ENCODE assay signal across 25 cellular contexts in genomic region chr3:132537297-132537696, GRCh38. TPM values are rescaled to one million over a fixed set of nuclear protein-coding genes. Genes with fewer than 3 reads are reported as not detected.
DNase-seq lines count a peak whose midpoint lies in the region; ATAC-seq, FAIRE-seq and TF ChIP-seq lines count a peak whose summit lies in the region.
"Had no signal": no experiment of that assay in that cellular context is flagged by ENCODE, and none has a peak within 500 bp of the region (broad histone marks: within the 10 kb centered on the region; RNA-seq: fewer than 3 reads in every experiment).

No MANE protein-coding gene starts in this region.

- DNase-seq in AG04450 (ENCODE audit: low read depth, low spot score) (no peak), GM23338 (ENCODE audit: low spot score) (no peak), fibroblast of mammary gland (ENCODE audit: low read depth) (no peak), NCI-H1105 treated with DMSO at 0.1 percent for 48 hours (lab: John Stamatoyannopoulos, UW) (no peak), HEK293T (ENCODE audit: extremely low spot score) (no peak), small intestine (no peak)
- DNase-seq: activated effector memory CD4-positive, alpha-beta T cell treated with anti-CD3 and anti-CD28 coated beads, Interleukin-2, amount 50 U/mL, for 16 hours; amygdala; CD8-positive, alpha-beta memory T cell; effector CD8-positive, alpha-beta T cell; esophagus squamous epithelium; glutamatergic neuron; left colon; natural killer cell; NCI-H1105; NCI-H2081 treated with DMSO at 0.1 percent for 48 hours; NCI-H510A; posterior cingulate gyrus; sigmoid colon; stimulated activated naive CD4-positive, alpha-beta T cell; T1000 had no signal

- H3K9me3 ChIP-seq in AG04450 (ENCODE audit: control insufficient read depth, insufficient read depth, low read length) (no peaks in the 10 kb centered on the region), small intestine (ENCODE audit: control insufficient read depth, low read depth) (no peaks in the 10 kb centered on the region)
- H3K9me3 ChIP-seq: esophagus squamous epithelium, sigmoid colon, tibial nerve had no signal

- H3K4me1 ChIP-seq in GM23338 (ENCODE audit: insufficient read depth) (no peaks in the 10 kb centered on the region), small intestine (ENCODE audit: control insufficient read depth in 2 of 2, insufficient read depth in 1 of 2, low read depth in 1 of 2, low read length in 1 of 2) (no peaks in the 10 kb centered on the region)

- H3K79me2 ChIP-seq in GM23338 (replicated peaks; ENCODE audit: insufficient read depth) = no peaks in the 10 kb centered on the region

- no peak for ATAC-seq in GM23338
- no peak for ATAC-seq in HG03139 (IDR thresholded peaks at IDR 0.05; ENCODE audit: unreplicated experiment)
- ATAC-seq: natural killer cell had no signal

- no peaks in the 10 kb centered on the region for H4K20me1 ChIP-seq in GM23338 (replicated peaks; ENCODE audit: insufficient read depth)

- no peak overlapping the region for H3K4me3 Mint-ChIP-seq in GM23338
- H3K4me3 Mint-ChIP-seq: CD8-positive, alpha-beta memory T cell; natural killer cell had no signal

- peaks cover 22% of the 10 kb centered on the region for H3K36me3 Mint-ChIP-seq in GM23338 (ENCODE audit: low read depth)

- no peak overlapping the region for H2AFZ ChIP-seq in GM23338

- no peaks in the 10 kb centered on the region for H3K36me3 ChIP-seq in GM23338 (ENCODE audit: insufficient read depth)
- peaks cover 0 to 7% of the 10 kb centered on the region in 2 donors for H3K36me3 ChIP-seq in small intestine (ENCODE audit: control insufficient read depth in 2 of 2, insufficient read depth in 2 of 2, low read length in 2 of 2)

- H3F3A ChIP-seq in GM23338 (replicated peaks; ENCODE audit: low read depth) = no peaks in the 10 kb centered on the region

- H3K4me3 ChIP-seq in AG04450 (ENCODE audit: low read depth, low read length) = no peak overlapping the region
- no peak overlapping the region for H3K4me3 ChIP-seq in GM23338
- no peak overlapping the region for H3K4me3 ChIP-seq in fibroblast of mammary gland (ENCODE audit: control insufficient read depth, low read depth, low read length)
- no peak overlapping the region for H3K4me3 ChIP-seq in small intestine (ENCODE audit: low read depth in 1 of 2, low read length in 2 of 2)
- H3K4me3 ChIP-seq: esophagus squamous epithelium, sigmoid colon, tibial nerve had no signal

- H3K4me2 ChIP-seq in GM23338 = no peak overlapping the region

- CTCF ChIA-PET in AG04450 (lab: Charles Lee) (interaction anchor here (0.7 to 9.5 kb wide), 6 partner anchors 10 to 122 kb away, joined by 3 to 381 read pairs (median 38); partner anchors contain the start of genes ACAD11 and UBA5), HEK293T (lab: Yijun Ruan, JAX) (no interaction called here)

- H3K27ac Mint-ChIP-seq in GM23338 = peak overlapping the region; percentile 58; the same call in 1 of the 2 replicates

- 84 to 86% (median 84%) methylated on average over 1 of the region's 1 CpG for WGBS in small intestine, 3 donors

- H3K9me3 Mint-ChIP-seq in GM23338 = no peaks in the 10 kb centered on the region
- H3K9me3 Mint-ChIP-seq: CD8-positive, alpha-beta memory T cell; natural killer cell had no signal

- H3K9me2 ChIP-seq in GM23338 (ENCODE audit: insufficient read depth) = no peaks in the 10 kb centered on the region

- H3K27me3 ChIP-seq in AG04450 (ENCODE audit: control insufficient read depth, insufficient read depth, low read length) = no peaks in the 10 kb centered on the region
- H3K27me3 ChIP-seq in GM23338 (ENCODE audit: insufficient read depth) = no peaks in the 10 kb centered on the region
- no peaks in the 10 kb centered on the region for H3K27me3 ChIP-seq in small intestine (ENCODE audit: control insufficient read depth in 2 of 2, insufficient read depth in 2 of 2, low read length in 2 of 2)
- H3K27me3 ChIP-seq: esophagus squamous epithelium, sigmoid colon, tibial nerve had no signal

- peaks cover 8% of the 10 kb centered on the region; the same call in 2 of the 3 replicates for H3K4me1 Mint-ChIP-seq in GM23338

- H3K27ac ChIP-seq in AG04450 (ENCODE audit: low read depth, low read length) (no peak overlapping the region), GM23338 (ENCODE audit: low read depth) (no peak overlapping the region), VCaP (peak overlapping the region; percentile 62), small intestine (ENCODE audit: low read depth in 1 of 2, low read length in 1 of 2) (no peak overlapping the region)
- H3K27ac ChIP-seq: esophagus squamous epithelium, sigmoid colon, tibial nerve had no signal

- POLR2A ChIA-PET in AG04450 (lab: Yijun Ruan, JAX) (no interaction called here), HEK293T (lab: Yijun Ruan, JAX) (no interaction called here)

- peaks cover 5% of the 10 kb centered on the region for H3K27me3 Mint-ChIP-seq in GM23338 (ENCODE audit: insufficient read depth, low read depth, poor library complexity)
- H3K27me3 Mint-ChIP-seq: CD8-positive, alpha-beta memory T cell had no signal

- TF ChIP-seq CTCF in AG04450 (IDR thresholded peaks at IDR 0.05; ENCODE audit: low read depth, low read length) = peak; percentile 31; the same call in 1 of the 2 replicates
- TF ChIP-seq CTCF in GM23338 (conservative IDR thresholded peaks at IDR 0.05; ENCODE audit: low read depth in 2 of 2) = no peak; a peak in 1 of 4 replicates
- TF ChIP-seq CTCF in VCaP (conservative IDR thresholded peaks at IDR 0.05) = peak; percentile 11; the same call in 1 of the 2 replicates
- TF ChIP-seq CTCF in fibroblast of mammary gland (conservative IDR thresholded peaks at IDR 0.05; ENCODE audit: control insufficient read depth, insufficient read depth, low read depth, low read length) = peak; percentile 12

- FAIRE-seq in small intestine (lab: Jason Lieb, UNC) = no peak

TF ChIP-seq in GM23338, 12 proteins besides CTCF, POLR2A, EP300 and RAD21:
- TF ChIP-seq ZNF331 (CRISPR knock-in tag; IDR thresholded peaks at IDR 0.05; ENCODE audit: low read depth) (no peak), POLR2AphosphoS5 (IDR thresholded peaks at IDR 0.05; ENCODE audit: low read depth) (no peak), CREB1 (CRISPR knock-in tag; IDR thresholded peaks at IDR 0.05; ENCODE audit: low read depth) (no peak), STAT1 (IDR thresholded peaks at IDR 0.05; ENCODE audit: unreplicated experiment) (no peak), EZH2 (IDR thresholded peaks at IDR 0.05; ENCODE audit: low read depth, unreplicated experiment) (no peak), EZH2phosphoT487 (IDR thresholded peaks at IDR 0.05; ENCODE audit: unreplicated experiment) (no peak)

TF ChIP-seq in HEK293T, 16 proteins besides CTCF, POLR2A, EP300 and RAD21:
- TF ChIP-seq SP1 (IDR thresholded peaks at IDR 0.05) (no peak), ARNT (IDR thresholded peaks at IDR 0.05) (no peak), FOXK2 (IDR thresholded peaks at IDR 0.05) (no peak), HDGF (IDR thresholded peaks at IDR 0.05; ENCODE audit: borderline replicate concordance) (no peak), L3MBTL2 (conservative IDR thresholded peaks at IDR 0.05) (no peak), ZNF384 (IDR thresholded peaks at IDR 0.05) (no peak)

RNA-seq across cellular contexts. Expression of gene ACKR4, which starts 59.8 kb away (rescaled TPM):
- polyA plus RNA-seq in AG04450 (2011; rRNA removed) (0.10 and 0.20 TPM in 2 replicates), GM23338 (2016; fragmentation: Nextera tagmentation; extraction: Ambion mirVana) (0.26 TPM in 1 of 2 replicates, not detected in the other), small intestine (10 to 100 TPM in 2 of 3 donors, 1 to 10 TPM in 1; 7.0 to 24.4 (median 11.4) TPM)
- polyA minus RNA-seq in AG04450 (2011; rRNA and poly(A)+ RNA removed) = not detected in 2 replicates
- not detected in 2 replicates for total RNA-seq in GM23338 (2014; rRNA removed; shearing (Covaris generic))
- total RNA-seq: CD8-positive, alpha-beta memory T cell; HT1080 had no signal
- polyA plus RNA-seq: CD8-positive, alpha-beta memory T cell had no signal

Comparison
In these comparisons a context has a peak if more than half of its experiments do, and no peak if none do; other contexts are left out.
1. CTCF ChIP-seq: peak in AG04450 (single experiment), VCaP (single experiment) and fibroblast of mammary gland (single experiment); none in GM23338 (0 of 2).